Comparison of ENCODE assay signal across 8 cellular contexts in the genomic region with DNA sequence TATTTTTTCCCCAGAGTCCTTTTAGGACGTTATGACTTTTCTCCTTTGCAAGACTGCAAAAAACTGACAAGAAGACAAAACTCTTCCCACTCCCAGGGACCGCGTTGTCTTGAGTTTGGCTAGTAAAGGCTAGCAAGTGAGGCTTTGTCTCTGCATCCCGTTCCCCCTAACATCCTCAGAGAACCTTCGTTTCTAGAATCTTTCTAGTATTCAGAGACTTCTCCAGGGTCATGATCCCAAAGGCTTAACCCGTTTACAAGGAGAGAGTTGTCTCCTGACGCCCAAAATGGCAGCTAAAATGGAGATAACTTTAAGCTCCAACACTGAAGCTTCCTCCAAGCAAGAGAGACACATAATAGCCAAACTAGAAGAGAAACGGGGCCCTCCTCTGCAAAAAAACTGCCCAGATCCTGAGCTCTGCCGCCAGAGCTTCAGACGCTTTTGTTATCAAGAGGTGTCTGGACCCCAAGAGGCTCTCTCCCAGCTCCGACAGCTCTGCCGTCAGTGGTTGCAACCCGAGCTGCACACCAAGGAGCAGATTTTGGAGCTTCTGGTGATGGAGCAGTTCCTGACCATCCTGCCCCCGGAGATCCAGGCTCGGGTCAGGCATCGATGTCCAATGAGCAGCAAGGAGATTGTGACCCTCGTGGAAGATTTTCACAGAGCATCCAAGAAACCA. TPM values are rescaled to one million over a fixed set of nuclear protein-coding genes. Genes with fewer than 3 reads are reported as not detected.
DNase-seq lines count a peak whose midpoint lies in the region; ATAC-seq, FAIRE-seq and TF ChIP-seq lines count a peak whose summit lies in the region.

No MANE protein-coding gene starts in this region.

- no peak for TF ChIP-seq CTCF in Caco-2 (IDR thresholded peaks at IDR 0.05; ENCODE audit: insufficient read depth in 1 of 2, low read depth in 1 of 2, low read length in 1 of 2, severe bottlenecking in 1 of 2, unreplicated experiment in 1 of 2)

- FAIRE-seq in HTR-8/SVneo (lab: Jason Lieb, UNC): no peak

- no peaks in the 10 kb centered on the region for H3K4me1 ChIP-seq in Caco-2

- peak overlapping the region; percentile 74 for H3K4me3 ChIP-seq in Caco-2 (ENCODE audit: low read depth, low read length)

- H3K27me3 ChIP-seq in Caco-2 (replicated peaks; ENCODE audit: control insufficient read depth, insufficient read depth, low read length): no peaks in the 10 kb centered on the region

- POLR2A ChIA-PET in Caco-2 (lab: Charles Lee): interaction anchor here (0.5 to 2.2 kb wide), 6 partner anchors 42 to 137 kb away, joined by 3 to 25 read pairs (median 7); a partner anchor contains a TSS

- no peaks in the 10 kb centered on the region for H3K9me3 Mint-ChIP-seq in Caco-2 (ENCODE audit: unreplicated experiment)
- H3K9me3 Mint-ChIP-seq in activated naive CD8-positive, alpha-beta T cell (ENCODE audit: low read depth): peaks cover 15% of the 10 kb centered on the region
- peaks cover 7 to 16% (median 14%) of the 10 kb centered on the region in 6 donors for H3K9me3 Mint-ChIP-seq in immature natural killer cell

- H3K36me3 ChIP-seq in Caco-2 (ENCODE audit: control insufficient read depth, insufficient read depth, low read length): peaks cover 2% of the 10 kb centered on the region; the same call in 1 of the 2 replicates

- peaks cover 4% of the 10 kb centered on the region; the same call in 1 of the 2 replicates for H3K9me3 ChIP-seq in Caco-2

- peak overlapping the region; percentile 79 for H3K27ac Mint-ChIP-seq in Caco-2 (ENCODE audit: unreplicated experiment)
- peak overlapping the region; percentile 82 for H3K27ac Mint-ChIP-seq in activated naive CD8-positive, alpha-beta T cell
- peak overlapping the region; percentile 71 to 91 (median 90) for H3K27ac Mint-ChIP-seq in immature natural killer cell

- H3K4me1 Mint-ChIP-seq in Caco-2 (ENCODE audit: low read depth, unreplicated experiment) (peaks cover 5% of the 10 kb centered on the region), immature natural killer cell (peaks cover 48 to 74% of the 10 kb centered on the region in 2 donors)
- H3K4me1 Mint-ChIP-seq in activated naive CD8-positive, alpha-beta T cell (ENCODE audit: low read depth): peaks cover 47% of the 10 kb centered on the region

- H3K4me3 Mint-ChIP-seq in Caco-2 (ENCODE audit: unreplicated experiment) (peak overlapping the region; percentile 87), immature natural killer cell (peak overlapping the region; percentile 86 to 95 (median 92))
- peak overlapping the region; percentile 97 for H3K4me3 Mint-ChIP-seq in activated naive CD8-positive, alpha-beta T cell

- peak in 1 of 2 experiments; percentile 4 for DNase-seq in Caco-2
- peak; percentile 10 for DNase-seq in HTR-8/SVneo (ENCODE audit: insufficient read length, low spot score)
- no peak for DNase-seq in immature natural killer cell
- DNase-seq in stromal cell of bone marrow (ENCODE audit: low read depth): peak; percentile 6

- H3K36me3 Mint-ChIP-seq in Caco-2 (ENCODE audit: insufficient read depth, unreplicated experiment) (peaks cover 45% of the 10 kb centered on the region), immature natural killer cell (peaks cover 24 to 45% (median 44%) of the 10 kb centered on the region in 3 donors)
- peaks cover 39% of the 10 kb centered on the region for H3K36me3 Mint-ChIP-seq in activated naive CD8-positive, alpha-beta T cell

- intact Hi-C loops in Caco-2 (cut with micrococcal nuclease; ENCODE audit: unreplicated experiment): loop anchor here (1.0 to 10.0 kb wide), 3 partner anchors 40 to 117 kb away; a partner anchor contains a TSS

- CTCF ChIA-PET in Caco-2 (lab: Charles Lee): interaction anchor here (0.6 to 2.1 kb wide), 3 partner anchors 41 to 254 kb away, joined by 3 to 10 read pairs (median 6); a partner anchor contains a TSS

- ATAC-seq in HG03095 (IDR thresholded peaks at IDR 0.05; ENCODE audit: unreplicated experiment): no peak
- no peak for ATAC-seq in HG03442 (IDR thresholded peaks at IDR 0.05; ENCODE audit: unreplicated experiment)
- ATAC-seq in HG02870 (IDR thresholded peaks at IDR 0.05; ENCODE audit: unreplicated experiment): no peak

- TSS peak; percentile 55 for BruUV-seq in Caco-2 (replicated peaks; lab: Mats Ljungman, UMichigan)

- H3K27me3 Mint-ChIP-seq in Caco-2 (ENCODE audit: insufficient read depth, unreplicated experiment) (no peaks in the 10 kb centered on the region), immature natural killer cell (ENCODE audit: low read depth in 3 of 3) (peaks cover 0 to 2% (median 2%) of the 10 kb centered on the region in 3 donors)
- no peaks in the 10 kb centered on the region for H3K27me3 Mint-ChIP-seq in activated naive CD8-positive, alpha-beta T cell

RNA-seq across cellular contexts. Expression of a gene that starts 0.8 kb away (rescaled TPM):
- 11.9 and 12.6 TPM in 2 replicates for total RNA-seq in Caco-2 (2022)
- polyA plus RNA-seq in immature natural killer cell: 10 to 100 TPM in 1 of 3 donors, 1 to 10 TPM in 2; 4.7 to 19.4 (median 8.5) TPM

RNA-seq across cellular contexts. Expression of a gene that starts 1.1 kb away (rescaled TPM):
- total RNA-seq in Caco-2 (2022): 14.1 and 16.6 TPM in 2 replicates
- polyA plus RNA-seq in immature natural killer cell: 10 to 100 TPM in 1 of 3 donors, 1 to 10 TPM in 2; 7.9 to 16.1 (median 8.1) TPM

RNA-seq across cellular contexts. Expression of a gene that starts 41.4 kb away (rescaled TPM):
- 3.7 and 3.8 TPM in 2 replicates for total RNA-seq in Caco-2 (2022)
- 1 to 10 TPM in 2 of 3 donors, under 1 TPM in 1; 0.37 to 1.7 (median 1.2) TPM for polyA plus RNA-seq in immature natural killer cell

RNA-seq across cellular contexts. Expression of a gene that starts 41.6 kb away (rescaled TPM):
- total RNA-seq in Caco-2 (2022): 84.9 and 92.8 TPM in 2 replicates
- polyA plus RNA-seq in immature natural killer cell: 10 to 100 TPM; 19.1 to 64.9 (median 26.2) TPM

RNA-seq across cellular contexts. Expression of a gene that starts 46.2 kb away (rescaled TPM):
- not detected in 2 replicates for total RNA-seq in Caco-2 (2022)
- under 1 TPM in 1 of 3 donors, not detected in 2; 0.34 TPM for polyA plus RNA-seq in immature natural killer cell

Comparison
In these comparisons a context has a peak if more than half of its experiments do, and no peak if none do; other contexts are left out.
1. DNase-seq: peak in HTR-8/SVneo (single experiment) and stromal cell of bone marrow (single experiment); none in immature natural killer cell (0 of 3).
2. Peak in every context shown above with its lines, with median percentiles within 50 percentile points of each other: H3K27ac Mint-ChIP-seq and H3K4me3 Mint-ChIP-seq.